1 cellular context compared by ENCODE assay signal in the genomic region with DNA sequence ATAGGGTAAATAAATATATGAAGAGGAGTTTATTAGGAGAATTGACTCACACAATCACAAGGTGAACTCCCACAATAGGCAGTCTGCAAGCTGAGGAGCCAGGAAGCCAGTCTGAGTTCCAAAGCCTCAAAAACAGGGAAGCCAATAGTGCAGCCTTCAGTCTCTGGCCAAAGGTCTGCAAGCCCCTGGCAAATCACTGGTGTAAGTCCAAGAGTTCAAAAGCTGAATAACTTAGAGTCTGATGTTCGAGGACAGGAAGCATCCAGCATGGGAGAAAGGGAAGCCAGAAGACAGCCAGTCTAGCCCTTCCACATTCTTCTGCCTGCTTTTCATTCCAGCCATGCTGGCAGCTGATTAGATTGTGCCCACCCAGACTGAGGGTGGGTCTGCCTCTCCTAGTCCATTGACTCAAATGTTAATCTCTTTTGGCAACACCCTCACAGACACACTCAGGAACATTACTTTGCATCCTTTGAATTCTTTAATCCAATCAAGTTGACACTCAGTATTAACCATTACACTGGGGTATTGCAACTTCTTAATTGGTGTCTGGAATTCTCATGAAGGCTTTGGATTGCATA.
TF ChIP-seq lines count a peak whose summit lies in the region.

No MANE protein-coding gene starts in this region.

TF ChIP-seq in H1, 55 proteins besides CTCF, POLR2A, EP300 and RAD21:
- TF ChIP-seq BACH1 (IDR thresholded peaks at IDR 0.05; ENCODE audit: low read length) (no peak), TEAD4 (IDR thresholded peaks at IDR 0.05; ENCODE audit: low read depth, low read length) (no peak)
